Comparison of ENCODE assay signal across 8 cellular contexts in genomic region chr9:99824378-99825157, GRCh38. TPM values are rescaled to one million over a fixed set of nuclear protein-coding genes. Genes with fewer than 3 reads are reported as not detected.
A peak's percentile ranks its signal among the peaks of the same experiment; 100 is the strongest.
DNase-seq lines count a peak whose midpoint lies in the region; ATAC-seq and TF ChIP-seq lines count a peak whose summit lies in the region.

No MANE protein-coding gene starts in this region.

- no peaks in the 10 kb centered on the region for H3K9me3 ChIP-seq in CD8-positive, alpha-beta T cell (ENCODE audit: low read length)
- H3K9me3 ChIP-seq in HUES48 (ENCODE audit: control insufficient read depth, insufficient read depth, low read length) = no peaks in the 10 kb centered on the region

- peak overlapping the region; percentile 99 for H3K4me3 Mint-ChIP-seq in CD8-positive, alpha-beta T cell
- H3K4me3 Mint-ChIP-seq in activated CD4-positive, alpha-beta T cell treated with anti-CD3 and anti-CD28 coated beads, Interleukin-2, amount 10 ng/mL, durations not matched to agents 7 days and 5 days = peak overlapping the region; percentile 94
- peak overlapping the region; percentile 90 for H3K4me3 Mint-ChIP-seq in mesothelial cell of epicardium
- H3K4me3 Mint-ChIP-seq in stimulated activated naive CD8-positive, alpha-beta T cell treated with anti-CD3 and anti-CD28 coated beads, Interleukin-15, Interleukin-2, amounts not matched to agents 100 ng/mL and 50 ng/mL, for 24 hours = peak overlapping the region; percentile 100

- ATAC-seq in CD8-positive, alpha-beta T cell = no peak
- ATAC-seq in GM21526 (IDR thresholded peaks at IDR 0.05; ENCODE audit: low FRiP score, unreplicated experiment) (no peak), GM18511 (IDR thresholded peaks at IDR 0.05; ENCODE audit: unreplicated experiment) (no peak)

- H3K4me1 Mint-ChIP-seq in CD8-positive, alpha-beta T cell (ENCODE audit: low read depth) = peaks cover 43% of the 10 kb centered on the region
- peaks cover 73% of the 10 kb centered on the region for H3K4me1 Mint-ChIP-seq in activated CD4-positive, alpha-beta T cell treated with anti-CD3 and anti-CD28 coated beads, Interleukin-2, amount 10 ng/mL, durations not matched to agents 7 days and 5 days
- peaks cover 40% of the 10 kb centered on the region for H3K4me1 Mint-ChIP-seq in mesothelial cell of epicardium
- peaks cover 64% of the 10 kb centered on the region for H3K4me1 Mint-ChIP-seq in stimulated activated naive CD8-positive, alpha-beta T cell treated with anti-CD3 and anti-CD28 coated beads, Interleukin-15, Interleukin-2, amounts not matched to agents 100 ng/mL and 50 ng/mL, for 24 hours (ENCODE audit: low read depth)

- H3K36me3 ChIP-seq in CD8-positive, alpha-beta T cell (ENCODE audit: insufficient read depth, low read length) = no peaks in the 10 kb centered on the region
- H3K36me3 ChIP-seq in HUES48 (ENCODE audit: control insufficient read depth, insufficient read depth, low read length) = no peaks in the 10 kb centered on the region

- H3K27me3 ChIP-seq in CD8-positive, alpha-beta T cell (ENCODE audit: insufficient read depth, low read length) = peaks cover 28% of the 10 kb centered on the region
- peaks cover 95% of the 10 kb centered on the region for H3K27me3 ChIP-seq in HUES48 (ENCODE audit: control insufficient read depth, insufficient read depth, low read length)

- H3K4me1 ChIP-seq in CD8-positive, alpha-beta T cell (ENCODE audit: insufficient read depth, low read length) = peaks cover 39% of the 10 kb centered on the region
- H3K4me1 ChIP-seq in HUES48 (ENCODE audit: control insufficient read depth, insufficient read depth, low read length) = peaks cover 25% of the 10 kb centered on the region

- CTCF ChIA-PET in CD8-positive, alpha-beta T cell (lab: Charles Lee) = interaction anchor here (0.7 to 1.4 kb wide), 13 partner anchors 9 to 190 kb away, joined by 3 to 6 read pairs (median 3); no protein-coding TSS in a partner anchor
- CTCF ChIA-PET in activated CD4-positive, alpha-beta T cell treated with anti-CD3 and anti-CD28 coated beads, Interleukin-2, amount 10 ng/mL, durations not matched to agents 7 days and 5 days (lab: Charles Lee) = interaction anchor here (0.7 to 2.3 kb wide), 21 partner anchors 9 to 391 kb away, joined by 3 to 13 read pairs (median 3); no protein-coding TSS in a partner anchor

- H3K4me3 ChIP-seq in CD8-positive, alpha-beta T cell (ENCODE audit: low read depth, low read length) = peak overlapping the region; percentile 90
- peak overlapping the region; percentile 87 for H3K4me3 ChIP-seq in HUES48 (ENCODE audit: low read depth, low read length)

- peak; percentile 46 for TF ChIP-seq CTCF in CD8-positive, alpha-beta T cell (IDR thresholded peaks at IDR 0.05)
- TF ChIP-seq CTCF in mesothelial cell of epicardium (IDR thresholded peaks at IDR 0.05; ENCODE audit: unreplicated experiment) = peak; percentile 62

- peak; percentile 53 to 82 (median 72) for DNase-seq in CD8-positive, alpha-beta T cell
- peak; percentile 68 for DNase-seq in activated CD4-positive, alpha-beta T cell treated with anti-CD3 and anti-CD28 coated beads, Interleukin-2, amount 10 ng/mL, durations not matched to agents 7 days and 5 days
- peak; percentile 59 for DNase-seq in effector CD4-positive, alpha-beta T cell
- DNase-seq in mesothelial cell of epicardium (ENCODE audit: low spot score in 2 of 2, unreplicated experiment in 2 of 2) = peak in 1 of 2 experiments; percentile 69

- H3K27me3 Mint-ChIP-seq in CD8-positive, alpha-beta T cell (ENCODE audit: low read depth) = peaks cover 57% of the 10 kb centered on the region
- peaks cover 75% of the 10 kb centered on the region for H3K27me3 Mint-ChIP-seq in activated CD4-positive, alpha-beta T cell treated with anti-CD3 and anti-CD28 coated beads, Interleukin-2, amount 10 ng/mL, durations not matched to agents 7 days and 5 days
- H3K27me3 Mint-ChIP-seq in mesothelial cell of epicardium (ENCODE audit: low read depth) = peaks cover 74% of the 10 kb centered on the region
- H3K27me3 Mint-ChIP-seq in stimulated activated naive CD8-positive, alpha-beta T cell treated with anti-CD3 and anti-CD28 coated beads, Interleukin-15, Interleukin-2, amounts not matched to agents 100 ng/mL and 50 ng/mL, for 24 hours = peaks cover 14% of the 10 kb centered on the region

- intact Hi-C loops in CD8-positive, alpha-beta T cell (cut with DNase I, micrococcal nuclease) = loop anchor here (2.0 to 10.0 kb wide), 11 partner anchors 18 to 1840 kb away; partner anchors contain the start of genes ANP32B (in 1 of the 2), ERP44 (in 1 of the 2), INVS (in 1 of the 2) and MRPL50 (in 1 of the 2)

- H3K27ac ChIP-seq in CD8-positive, alpha-beta T cell (ENCODE audit: low read depth, low read length) = no peak overlapping the region
- no peak overlapping the region for H3K27ac ChIP-seq in HUES48 (ENCODE audit: low read depth, low read length)

- no peaks in the 10 kb centered on the region for H3K9me3 Mint-ChIP-seq in CD8-positive, alpha-beta T cell
- H3K9me3 Mint-ChIP-seq in activated CD4-positive, alpha-beta T cell treated with anti-CD3 and anti-CD28 coated beads, Interleukin-2, amount 10 ng/mL, durations not matched to agents 7 days and 5 days = no peaks in the 10 kb centered on the region
- no peaks in the 10 kb centered on the region for H3K9me3 Mint-ChIP-seq in mesothelial cell of epicardium
- H3K9me3 Mint-ChIP-seq in stimulated activated naive CD8-positive, alpha-beta T cell treated with anti-CD3 and anti-CD28 coated beads, Interleukin-15, Interleukin-2, amounts not matched to agents 100 ng/mL and 50 ng/mL, for 24 hours = no peaks in the 10 kb centered on the region

- H3K9ac ChIP-seq in HUES48 (ENCODE audit: low read depth, low read length) = no peak overlapping the region

- no peak overlapping the region for H3K27ac Mint-ChIP-seq in CD8-positive, alpha-beta T cell
- H3K27ac Mint-ChIP-seq in activated CD4-positive, alpha-beta T cell treated with anti-CD3 and anti-CD28 coated beads, Interleukin-2, amount 10 ng/mL, durations not matched to agents 7 days and 5 days = no peak overlapping the region
- no peak overlapping the region for H3K27ac Mint-ChIP-seq in mesothelial cell of epicardium
- peak overlapping the region; percentile 99 for H3K27ac Mint-ChIP-seq in stimulated activated naive CD8-positive, alpha-beta T cell treated with anti-CD3 and anti-CD28 coated beads, Interleukin-15, Interleukin-2, amounts not matched to agents 100 ng/mL and 50 ng/mL, for 24 hours

- peaks cover 27% of the 10 kb centered on the region for H3K36me3 Mint-ChIP-seq in CD8-positive, alpha-beta T cell
- peaks cover 6% of the 10 kb centered on the region for H3K36me3 Mint-ChIP-seq in activated CD4-positive, alpha-beta T cell treated with anti-CD3 and anti-CD28 coated beads, Interleukin-2, amount 10 ng/mL, durations not matched to agents 7 days and 5 days (ENCODE audit: low read depth)
- H3K36me3 Mint-ChIP-seq in mesothelial cell of epicardium = peaks cover 12% of the 10 kb centered on the region
- peaks cover 66% of the 10 kb centered on the region for H3K36me3 Mint-ChIP-seq in stimulated activated naive CD8-positive, alpha-beta T cell treated with anti-CD3 and anti-CD28 coated beads, Interleukin-15, Interleukin-2, amounts not matched to agents 100 ng/mL and 50 ng/mL, for 24 hours (ENCODE audit: low read depth)

- POLR2A ChIA-PET in CD8-positive, alpha-beta T cell (lab: Charles Lee) = interaction anchor here (0.7 to 2.2 kb wide), 5 partner anchors 9 to 95 kb away, joined by 3 to 7 read pairs (median 3); no protein-coding TSS in a partner anchor
- POLR2A ChIA-PET in activated CD4-positive, alpha-beta T cell treated with anti-CD3 and anti-CD28 coated beads, Interleukin-2, amount 10 ng/mL, durations not matched to agents 7 days and 5 days (lab: Charles Lee) = interaction anchor here (0.6 to 1.3 kb wide), 2 partner anchors 82 to 112 kb away, joined by 3 to 5 read pairs; no protein-coding TSS in a partner anchor

RNA-seq across cellular contexts. Expression of gene NR4A3, which starts 2.9 kb away (rescaled TPM):
- 100 to 1,000 TPM; 122 to 129 TPM for total RNA-seq in CD8-positive, alpha-beta T cell
- under 1 TPM; 0.17 to 0.29 TPM for total RNA-seq in activated CD4-positive, alpha-beta T cell treated with anti-CD3 and anti-CD28 coated beads, Interleukin-2, amount 10 ng/mL, durations not matched to agents 7 days and 5 days
- 14.2 to 15.4 TPM (median 15.3 TPM) in 3 replicates for total RNA-seq in mesothelial cell of epicardium

Comparison
In these comparisons a context has a peak if more than half of its experiments do, and no peak if none do; other contexts are left out.
1. RNA of gene NR4A3, which starts 2.9 kb away (total RNA-seq): 122 to 129 TPM in CD8-positive, alpha-beta T cell and 14.2 to 15.4 TPM in mesothelial cell of epicardium; 0.17 to 0.29 TPM in activated CD4-positive, alpha-beta T cell treated with anti-CD3 and anti-CD28 coated beads, Interleukin-2, amount 10 ng/mL, durations not matched to agents 7 days and 5 days; every median in the first group is over 10 times any median in the second.
2. Peak in every context shown above with its lines, with median percentiles within 50 percentile points of each other: H3K4me3 Mint-ChIP-seq.